ENCODE assay signal across 7 cellular contexts in genomic region chr2:149017116-149017985, GRCh38. TPM values are rescaled to one million over a fixed set of nuclear protein-coding genes. Genes with fewer than 3 reads are reported as not detected.
DNase-seq lines count a peak whose midpoint lies in the region; ATAC-seq, FAIRE-seq and TF ChIP-seq lines count a peak whose summit lies in the region.

No MANE protein-coding gene starts in this region.

- no peak overlapping the region for H2BK5ac ChIP-seq in neuronal stem cell (ENCODE audit: low read length)

- no peak overlapping the region for H4K8ac ChIP-seq in neuronal stem cell (ENCODE audit: low read depth, low read length)

- H3K14ac ChIP-seq in neuronal stem cell (ENCODE audit: low read length), result no peak overlapping the region

- H3K9ac ChIP-seq in neuronal stem cell (ENCODE audit: low read depth, low read length, poor library complexity), result no peak overlapping the region

- no peak overlapping the region for H2BK12ac ChIP-seq in neuronal stem cell (ENCODE audit: low read length)

- H3K36me3 ChIP-seq in neuronal stem cell (replicated peaks in 1 of 2; ENCODE audit: control insufficient read depth in 2 of 2, insufficient read depth in 2 of 2, low read length in 2 of 2) (peaks cover 21 to 87% of the 10 kb centered on the region in 2 donors), stomach (no peaks in the 10 kb centered on the region)

- H3K27me3 ChIP-seq in neuronal stem cell (ENCODE audit: control insufficient read depth in 3 of 3, insufficient read depth in 3 of 3, low read depth in 1 of 3, low read length in 3 of 3) (no peaks in the 10 kb centered on the region), stomach (no peaks in the 10 kb centered on the region)

- no peak overlapping the region for H2BK120ac ChIP-seq in neuronal stem cell (ENCODE audit: low read depth, low read length)

- intact Hi-C loops in stomach (cut with DNase I; ENCODE audit: low total_unique reads), result no loop called here

- no peak overlapping the region for H3K23ac ChIP-seq in neuronal stem cell (ENCODE audit: low read depth, low read length, poor library complexity)

- no peaks in the 10 kb centered on the region for H3K4me1 Mint-ChIP-seq in activated T-cell treated with anti-CD3 and anti-CD28 coated beads, Interleukin-2, amount 50 U/mL, for 72 hours (ENCODE audit: low read depth)

- H3K4me1 ChIP-seq in neuronal stem cell (ENCODE audit: control insufficient read depth in 2 of 2, insufficient read depth in 1 of 2, low read depth in 1 of 2, low read length in 2 of 2) (no peaks in the 10 kb centered on the region), stomach (peaks cover 8 to 34% (median 14%) of the 10 kb centered on the region in 4 donors)

- FAIRE-seq in RCC 7860 (lab: Jason Lieb, UNC), result no peak

- H3K4me3 Mint-ChIP-seq in activated T-cell treated with anti-CD3 and anti-CD28 coated beads, Interleukin-2, amount 50 U/mL, for 72 hours, result no peak overlapping the region

- DNase-seq in GM13977 (ENCODE audit: low spot score) (peak; percentile 77), RCC 7860 (ENCODE audit: low spot score) (peak; percentile 27), fibroblast of peridontal ligament (ENCODE audit: extremely low read depth) (peak; percentile 87), neuronal stem cell (ENCODE audit: low spot score) (peak; percentile 70), stomach (peak; percentile 86)
- peak; percentile 73 to 78 for DNase-seq in activated T-cell treated with anti-CD3 and anti-CD28 coated beads, Interleukin-2, amount 50 U/mL, for 72 hours

- in situ Hi-C loops in GM13977 (cut with MboI; ENCODE audit: low pct_unique_long_range_greater_than_20kb, low sequenced_read_pairs, unreplicated experiment), result no loop called here

- H3K4ac ChIP-seq in neuronal stem cell (ENCODE audit: low read length), result no peak overlapping the region

- no peaks in the 10 kb centered on the region for H3K79me1 ChIP-seq in neuronal stem cell (ENCODE audit: low read depth, low read length)

- ATAC-seq in activated T-cell treated with anti-CD3 and anti-CD28 coated beads, Interleukin-2, amount 50 U/mL, for 72 hours (replicated peaks in 1 of 2), result peak; percentile 58 to 64

- no peak overlapping the region for H3K4me3 ChIP-seq in neuronal stem cell (ENCODE audit: low read length in 2 of 2)
- H3K4me3 ChIP-seq in stomach, result no peak overlapping the region

- TF ChIP-seq CTCF in GM13977 (IDR thresholded peaks at IDR 0.05; ENCODE audit: extremely low read depth, insufficient read depth, missing control alignments) (peak; percentile 84), LNCAP (IDR thresholded peaks at IDR 0.05) (peak; percentile 75), stomach (IDR thresholded peaks at IDR 0.05) (peak in 5 of 7 experiments; percentile 67 to 84 (median 79))

- no peak overlapping the region for H2BK15ac ChIP-seq in neuronal stem cell (ENCODE audit: low read length)

- no peak overlapping the region for H2AK5ac ChIP-seq in neuronal stem cell (ENCODE audit: low read depth, low read length)

- no peaks in the 10 kb centered on the region for H3K27me3 Mint-ChIP-seq in activated T-cell treated with anti-CD3 and anti-CD28 coated beads, Interleukin-2, amount 50 U/mL, for 72 hours (ENCODE audit: low read depth)

- no peak overlapping the region for H4K91ac ChIP-seq in neuronal stem cell (ENCODE audit: low read depth, low read length, poor library complexity)

- H3K4me2 ChIP-seq in neuronal stem cell (ENCODE audit: insufficient read depth, low read length, poor library complexity, severe bottlenecking), result no peak overlapping the region

- no peak overlapping the region for H3K18ac ChIP-seq in neuronal stem cell (ENCODE audit: low read length)

- H3K9me3 ChIP-seq in neuronal stem cell (replicated peaks in 1 of 2; ENCODE audit: control insufficient read depth in 2 of 2, insufficient read depth in 1 of 2, low read depth in 1 of 2, low read length in 2 of 2), result peaks cover 0 to 2% of the 10 kb centered on the region in 2 donors
- H3K9me3 ChIP-seq in stomach, result no peaks in the 10 kb centered on the region

- TF ChIP-seq EP300 in stomach (IDR thresholded peaks at IDR 0.05), result no peak

- no peak overlapping the region for H2AFZ ChIP-seq in neuronal stem cell (ENCODE audit: low read length)

- no peaks in the 10 kb centered on the region for H3K9me3 Mint-ChIP-seq in activated T-cell treated with anti-CD3 and anti-CD28 coated beads, Interleukin-2, amount 50 U/mL, for 72 hours

- H3K27ac ChIP-seq in neuronal stem cell (replicated peaks; ENCODE audit: low read length), result no peak overlapping the region
- H3K27ac ChIP-seq in stomach, result no peak overlapping the region

- H3K27ac Mint-ChIP-seq in activated T-cell treated with anti-CD3 and anti-CD28 coated beads, Interleukin-2, amount 50 U/mL, for 72 hours, result no peak overlapping the region

- WGBS in neuronal stem cell (ENCODE audit: extremely low coverage in 2 of 2, insufficient read length in 2 of 2, insufficient replicate concordance in 1 of 2), 2 donors, result no CpG with 5 or more reads among the region's 14 CpGs
- WGBS in stomach, 5 donors, result 45 to 47% (median 46%) methylated on average over 14 of the region's 14 CpGs

- no peaks in the 10 kb centered on the region for H3K36me3 Mint-ChIP-seq in activated T-cell treated with anti-CD3 and anti-CD28 coated beads, Interleukin-2, amount 50 U/mL, for 72 hours (ENCODE audit: insufficient read depth in 2 of 2)

- TF ChIP-seq POLR2A in stomach (IDR thresholded peaks at IDR 0.05), result no peak

RNA-seq across cellular contexts. Expression of gene LYPD6B, which starts 21.1 kb away (rescaled TPM):
- total RNA-seq in activated T-cell treated with anti-CD3 and anti-CD28 coated beads, Interleukin-2, amount 50 U/mL, for 72 hours, result not detected
- 0.45 TPM for polyA plus RNA-seq in neuronal stem cell (2013, experiment 1 of 2)
- polyA plus RNA-seq in neuronal stem cell (2013, experiment 2 of 2), result 0.33 TPM
- 10 to 100 TPM in 4 of 5 donors, not detected in 1; 14.7 to 88.7 (median 36.4) TPM for total RNA-seq in stomach
- polyA plus RNA-seq in stomach, result 10 to 100 TPM; 10.9 to 74.1 (median 20.5) TPM

Comparison
In these comparisons a context has a peak if more than half of its experiments do, and no peak if none do; other contexts are left out.
1. DNase-seq: peak in every context shown above with its lines; median percentile 87 in fibroblast of peridontal ligament; 86 in stomach; 77 in GM13977; 76 in activated T-cell treated with anti-CD3 and anti-CD28 coated beads, Interleukin-2, amount 50 U/mL, for 72 hours; 70 in neuronal stem cell; 27 in RCC 7860.